16 cellular contexts compared by ENCODE assay signal in genomic region chr4:177492022-177492421, GRCh38. TPM values are rescaled to one million over a fixed set of nuclear protein-coding genes. Genes with fewer than 3 reads are reported as not detected.
A peak's percentile ranks its signal among the peaks of the same experiment; 100 is the strongest.
DNase-seq lines count a peak whose midpoint lies in the region; ATAC-seq and TF ChIP-seq lines count a peak whose summit lies in the region.
"Had no signal": no experiment of that assay in that cellular context is flagged by ENCODE, and none has a peak within 500 bp of the region (broad histone marks: within the 10 kb centered on the region; RNA-seq: fewer than 3 reads in every experiment).

No MANE protein-coding gene starts in this region.

- H3K79me2 ChIP-seq in GM23248 (ENCODE audit: insufficient read depth) (no peaks in the 10 kb centered on the region), osteoblast (ENCODE audit: insufficient read depth, low read length) (no peaks in the 10 kb centered on the region)

- 68 to 71% methylated on average over 5 of the region's 5 CpGs for WGBS in GM23248 (ENCODE audit: low coverage in 1 of 2, low lambda C conversion rate in 2 of 2, missing lambda C conversion rate in 2 of 2), 2 experiments

- no peaks in the 10 kb centered on the region for H4K20me1 ChIP-seq in GM23248 (ENCODE audit: insufficient read depth)
- no peaks in the 10 kb centered on the region for H4K20me1 ChIP-seq in osteoblast (ENCODE audit: insufficient read depth, low read length)
- H4K20me1 ChIP-seq: BLaER1 had no signal

- H3F3A ChIP-seq in GM23248 (ENCODE audit: insufficient read depth) = no peaks in the 10 kb centered on the region; the same call in 1 of the 2 replicates

- 0 out of 2 replicates have a peak, but pooled peaks cover 4% of the 10 kb centered on the region for H3K9me2 ChIP-seq in GM23248 (ENCODE audit: insufficient read depth)

- ATAC-seq in foreskin keratinocyte (peak; percentile 52), HG03135 (IDR thresholded peaks at IDR 0.05; ENCODE audit: unreplicated experiment) (no peak), GM21360 (IDR thresholded peaks at IDR 0.05; ENCODE audit: unreplicated experiment) (no peak)

- H3K9me3 ChIP-seq in GM23248 (ENCODE audit: low read depth) (no peaks in the 10 kb centered on the region), osteoblast (ENCODE audit: low read depth, low read length) (no peaks in the 10 kb centered on the region)
- H3K9me3 ChIP-seq: BLaER1 had no signal

- DNase-seq in EH (ENCODE audit: low read depth) (peak; percentile 35), GM23248 (peak; percentile 57), LHCN-M2 (ENCODE audit: low read depth) (peak; percentile 49), foreskin keratinocyte (no peak), osteoblast (ENCODE audit: insufficient read length, low spot score, missing footprints) (no peak), T1000 (lab: John Stamatoyannopoulos, UW) (no peak)
- DNase-seq: 8988T; CD4-positive, alpha-beta memory T cell; DMS79 treated with DMSO at 0.1 percent for 48 hours; GDM1; HCEC 1CT; KBM-7 had no signal

- H3K27ac ChIP-seq in GM23248 = no peak overlapping the region
- H3K27ac ChIP-seq in foreskin keratinocyte = no peak overlapping the region
- H3K27ac ChIP-seq in osteoblast (ENCODE audit: low read depth, low read length) = no peak overlapping the region
- H3K27ac ChIP-seq: BLaER1, HL-60 had no signal

- H2AFZ ChIP-seq in GM23248 (0 out of 2 replicates have a peak overlapping the region, but pooled peaks have one; percentile 5), osteoblast (ENCODE audit: low read length) (no peak overlapping the region)

- H3K9ac ChIP-seq in GM23248 = no peak overlapping the region
- H3K9ac ChIP-seq: BLaER1 had no signal

- H3K4me3 ChIP-seq in GM23248 (no peak overlapping the region), osteoblast (ENCODE audit: insufficient read depth, low read length) (no peak overlapping the region)
- H3K4me3 ChIP-seq: BLaER1 had no signal

- H3K36me3 ChIP-seq in GM23248 (ENCODE audit: low read depth) (no peaks in the 10 kb centered on the region), osteoblast (ENCODE audit: insufficient read depth, low read length) (no peaks in the 10 kb centered on the region)
- H3K36me3 ChIP-seq: BLaER1 had no signal

- peaks cover 18% of the 10 kb centered on the region for H3K4me1 ChIP-seq in GM23248 (ENCODE audit: insufficient read depth)
- peaks cover 7% of the 10 kb centered on the region for H3K4me1 ChIP-seq in foreskin keratinocyte
- peaks cover 3% of the 10 kb centered on the region for H3K4me1 ChIP-seq in osteoblast (ENCODE audit: insufficient read depth, low read length)
- H3K4me1 ChIP-seq: BLaER1 had no signal

- H3K4me2 ChIP-seq in GM23248 (ENCODE audit: unreplicated experiment) (no peak overlapping the region), osteoblast (ENCODE audit: insufficient read depth, low read length) (no peak overlapping the region)
- H3K4me2 ChIP-seq: BLaER1 had no signal

- no peaks in the 10 kb centered on the region for H3K27me3 ChIP-seq in GM23248 (replicated peaks; ENCODE audit: insufficient read depth)
- no peaks in the 10 kb centered on the region for H3K27me3 ChIP-seq in foreskin keratinocyte
- H3K27me3 ChIP-seq in osteoblast (ENCODE audit: insufficient read depth, low read length) = no peaks in the 10 kb centered on the region
- H3K27me3 ChIP-seq: BLaER1 had no signal

- in situ Hi-C loops in GM23248 (cut with MboI) = no loop called here

- TF ChIP-seq CTCF in foreskin keratinocyte (conservative IDR thresholded peaks at IDR 0.05) = no peak
- no peak for TF ChIP-seq CTCF in osteoblast (IDR thresholded peaks at IDR 0.05; ENCODE audit: extremely low read depth, low read depth, low read length)

RNA-seq across cellular contexts. Expression of gene AGA, which starts 49.8 kb away (rescaled TPM):
- 60.2 and 68.7 TPM in 2 replicates for total RNA-seq in GM23248 (2014; rRNA removed; shearing (Covaris generic))
- polyA plus RNA-seq in GM23248 (2016; fragmentation: Nextera tagmentation; extraction: Ambion mirVana) (45.9 and 50.7 TPM in 2 replicates), foreskin keratinocyte (6.5 and 8.9 TPM in 2 replicates)
- total RNA-seq in LHCN-M2 (2014; rRNA removed) (10.9 and 11.4 TPM in 2 replicates), foreskin keratinocyte (12.0 and 16.5 TPM in 2 replicates), osteoblast (43.4 and 61.9 TPM in 2 replicates)
- 7.5 TPM for polyA plus RNA-seq in LHCN-M2 (2012)

Comparison
In these comparisons a context has a peak if more than half of its experiments do, and no peak if none do; other contexts are left out.
1. DNase-seq: peak in EH (single experiment), GM23248 (single experiment) and LHCN-M2 (single experiment); none in foreskin keratinocyte (0 of 2), osteoblast (single experiment) and T1000 (single experiment).